ENCODE assay signal across 9 cellular contexts in genomic region chr1:81800741-81801031, GRCh38. TPM values are rescaled to one million over a fixed set of nuclear protein-coding genes. Genes with fewer than 3 reads are reported as not detected.
DNase-seq lines count a peak whose midpoint lies in the region; ATAC-seq and TF ChIP-seq lines count a peak whose summit lies in the region.
"Had no signal": no experiment of that assay in that cellular context is flagged by ENCODE, and none has a peak within 500 bp of the region (broad histone marks: within the 10 kb centered on the region; RNA-seq: fewer than 3 reads in every experiment).

ADGRL2 (plus strand) TSS chr1:81800934; CDS start chr1:81836985, 36,051 bp downstream.

- no peak for TF ChIP-seq POLR2A in gastrocnemius medialis (IDR thresholded peaks at IDR 0.05)

- no peaks in the 10 kb centered on the region for H3K36me3 ChIP-seq in gastrocnemius medialis
- H3K36me3 ChIP-seq in CD8-positive, alpha-beta T cell (ENCODE audit: insufficient read depth, low read length) = no peaks in the 10 kb centered on the region
- H3K36me3 ChIP-seq: BLaER1 treated with 17β-estradiol and CSF1 and Interleukin-3, amounts not matched to agents 10 nM and 100 nM had no signal

- in situ Hi-C loops in gastrocnemius medialis (cut with MboI; ENCODE audit: low sequenced_read_pairs in 4 of 4) = no loop called here

- no peak for TF ChIP-seq CTCF in gastrocnemius medialis (IDR thresholded peaks at IDR 0.05 in 4 of 5, conservative IDR thresholded peaks at IDR 0.05 in 1 of 5)
- no peak for TF ChIP-seq CTCF in CD8-positive, alpha-beta T cell (IDR thresholded peaks at IDR 0.05)

- no peaks in the 10 kb centered on the region for H3K9me3 Mint-ChIP-seq in activated T-helper 17 cell treated with anti-CD3 and anti-CD28 coated beads, Interleukin-2, amount 50 U/mL, for 72 hours
- no peaks in the 10 kb centered on the region for H3K9me3 Mint-ChIP-seq in CD8-positive, alpha-beta T cell

- H3K27ac ChIP-seq in gastrocnemius medialis = peak within 1 kb of the TSS; percentile 73 to 85 (median 82)
- no peak within 1 kb of the TSS for H3K27ac ChIP-seq in CD8-positive, alpha-beta T cell (ENCODE audit: low read depth, low read length)
- H3K27ac ChIP-seq: BLaER1 treated with 17β-estradiol and CSF1 and Interleukin-3, amounts not matched to agents 10 nM and 100 nM had no signal

- H3K36me3 Mint-ChIP-seq in activated T-helper 17 cell treated with anti-CD3 and anti-CD28 coated beads, Interleukin-2, amount 50 U/mL, for 72 hours (ENCODE audit: low read depth) = no peaks in the 10 kb centered on the region
- H3K36me3 Mint-ChIP-seq in CD8-positive, alpha-beta T cell = no peaks in the 10 kb centered on the region

- intact Hi-C loops in left ventricle myocardium superior (cut with micrococcal nuclease) = loop anchor here (10.0 kb wide), 1 partner anchor 174 kb away; no protein-coding TSS in a partner anchor
- intact Hi-C loops in gastrocnemius medialis (cut with DNase I; ENCODE audit: low total_unique reads) = no loop called here
- intact Hi-C loops in CD8-positive, alpha-beta T cell (cut with DNase I, micrococcal nuclease) = no loop called here

- peaks cover 18% of the 10 kb centered on the region for H3K27me3 Mint-ChIP-seq in activated T-helper 17 cell treated with anti-CD3 and anti-CD28 coated beads, Interleukin-2, amount 50 U/mL, for 72 hours
- peaks cover 34% of the 10 kb centered on the region for H3K27me3 Mint-ChIP-seq in CD8-positive, alpha-beta T cell (ENCODE audit: low read depth)

- H3K4me1 ChIP-seq in gastrocnemius medialis = peaks cover 0 to 18% of the 10 kb centered on the region in 2 donors
- no peaks in the 10 kb centered on the region for H3K4me1 ChIP-seq in CD8-positive, alpha-beta T cell (ENCODE audit: insufficient read depth, low read length)
- H3K4me1 ChIP-seq: BLaER1 treated with 17β-estradiol and CSF1 and Interleukin-3, amounts not matched to agents 10 nM and 100 nM had no signal

- POLR2A ChIA-PET in CD8-positive, alpha-beta T cell (lab: Charles Lee) = no interaction called here

- peak within 1 kb of the TSS; percentile 15 for H3K4me3 Mint-ChIP-seq in activated T-helper 17 cell treated with anti-CD3 and anti-CD28 coated beads, Interleukin-2, amount 50 U/mL, for 72 hours
- no peak within 1 kb of the TSS for H3K4me3 Mint-ChIP-seq in CD8-positive, alpha-beta T cell

- peaks cover 16 to 41% (median 21%) of the 10 kb centered on the region in 3 donors for H3K27me3 ChIP-seq in gastrocnemius medialis
- H3K27me3 ChIP-seq in CD8-positive, alpha-beta T cell (ENCODE audit: insufficient read depth, low read length) = no peaks in the 10 kb centered on the region

- peak; percentile 43 for DNase-seq in NCI-H1436 (lab: John Stamatoyannopoulos, UW)
- DNase-seq in NCI-H1436 treated with DMSO at 0.1 percent for 48 hours (lab: John Stamatoyannopoulos, UW) = no peak
- peak; percentile 76 for DNase-seq in left ventricle myocardium superior
- DNase-seq in gastrocnemius medialis = no peak
- no peak for DNase-seq in NCI-H748 (lab: John Stamatoyannopoulos, UW; ENCODE audit: unreplicated experiment)
- no peak for DNase-seq in CD8-positive, alpha-beta T cell
- DNase-seq in stimulated activated CD4-positive, alpha-beta T cell treated with anti-CD3 and anti-CD28 coated beads, Interleukin-4, amount 100 ng/mL, for 24 hours = no peak

- H3K27ac Mint-ChIP-seq in activated T-helper 17 cell treated with anti-CD3 and anti-CD28 coated beads, Interleukin-2, amount 50 U/mL, for 72 hours = no peak within 1 kb of the TSS
- no peak within 1 kb of the TSS for H3K27ac Mint-ChIP-seq in CD8-positive, alpha-beta T cell

- peaks cover 4% of the 10 kb centered on the region for H3K4me1 Mint-ChIP-seq in activated T-helper 17 cell treated with anti-CD3 and anti-CD28 coated beads, Interleukin-2, amount 50 U/mL, for 72 hours
- peaks cover 5% of the 10 kb centered on the region for H3K4me1 Mint-ChIP-seq in CD8-positive, alpha-beta T cell (ENCODE audit: low read depth)

- H3K9me3 ChIP-seq in gastrocnemius medialis = no peaks in the 10 kb centered on the region
- H3K9me3 ChIP-seq in CD8-positive, alpha-beta T cell (ENCODE audit: low read length) = no peaks in the 10 kb centered on the region

- CTCF ChIA-PET in CD8-positive, alpha-beta T cell (lab: Charles Lee) = no interaction called here

- H3K4me3 ChIP-seq in gastrocnemius medialis = peak within 1 kb of the TSS; percentile 54 to 82 (median 74)
- no peak within 1 kb of the TSS for H3K4me3 ChIP-seq in CD8-positive, alpha-beta T cell (ENCODE audit: low read depth, low read length)
- H3K4me3 ChIP-seq: BLaER1 treated with 17β-estradiol and CSF1 and Interleukin-3, amounts not matched to agents 10 nM and 100 nM had no signal

- no peak for ATAC-seq in activated T-helper 17 cell treated with anti-CD3 and anti-CD28 coated beads, Interleukin-2, amount 50 U/mL, for 72 hours (replicated peaks)
- peak; percentile 59 for ATAC-seq in left ventricle myocardium superior
- peak in 1 of 2 donors; percentile 25 for ATAC-seq in gastrocnemius medialis
- no peak for ATAC-seq in CD8-positive, alpha-beta T cell

RNA-seq across cellular contexts. Expression of gene ADGRL2, which starts in this region (rescaled TPM):
- total RNA-seq in activated T-helper 17 cell treated with anti-CD3 and anti-CD28 coated beads, Interleukin-2, amount 50 U/mL, for 72 hours = not detected
- 48.1 TPM for total RNA-seq in left ventricle myocardium superior
- 1 to 10 TPM; 4.5 to 9.7 (median 6.8) TPM for total RNA-seq in gastrocnemius medialis
- total RNA-seq in CD8-positive, alpha-beta T cell = not detected

Comparison
In these comparisons a context has a peak if more than half of its experiments do, and no peak if none do; other contexts are left out.
1. RNA of gene ADGRL2 (total RNA-seq): 48.1 TPM in left ventricle myocardium superior (single experiment) and 4.5 to 9.7 TPM in gastrocnemius medialis; not detected in activated T-helper 17 cell treated with anti-CD3 and anti-CD28 coated beads, Interleukin-2, amount 50 U/mL, for 72 hours and not detected in CD8-positive, alpha-beta T cell; every median in the first group is over 4 times any median in the second.
2. DNase-seq: peak in NCI-H1436 (single experiment) and left ventricle myocardium superior (single experiment); none in NCI-H1436 treated with DMSO at 0.1 percent for 48 hours (single experiment), gastrocnemius medialis (0 of 2), NCI-H748 (single experiment), CD8-positive, alpha-beta T cell (0 of 7) and stimulated activated CD4-positive, alpha-beta T cell treated with anti-CD3 and anti-CD28 coated beads, Interleukin-4, amount 100 ng/mL, for 24 hours (single experiment).